ENCODE assay signal across 9 cellular contexts in the genomic region with DNA sequence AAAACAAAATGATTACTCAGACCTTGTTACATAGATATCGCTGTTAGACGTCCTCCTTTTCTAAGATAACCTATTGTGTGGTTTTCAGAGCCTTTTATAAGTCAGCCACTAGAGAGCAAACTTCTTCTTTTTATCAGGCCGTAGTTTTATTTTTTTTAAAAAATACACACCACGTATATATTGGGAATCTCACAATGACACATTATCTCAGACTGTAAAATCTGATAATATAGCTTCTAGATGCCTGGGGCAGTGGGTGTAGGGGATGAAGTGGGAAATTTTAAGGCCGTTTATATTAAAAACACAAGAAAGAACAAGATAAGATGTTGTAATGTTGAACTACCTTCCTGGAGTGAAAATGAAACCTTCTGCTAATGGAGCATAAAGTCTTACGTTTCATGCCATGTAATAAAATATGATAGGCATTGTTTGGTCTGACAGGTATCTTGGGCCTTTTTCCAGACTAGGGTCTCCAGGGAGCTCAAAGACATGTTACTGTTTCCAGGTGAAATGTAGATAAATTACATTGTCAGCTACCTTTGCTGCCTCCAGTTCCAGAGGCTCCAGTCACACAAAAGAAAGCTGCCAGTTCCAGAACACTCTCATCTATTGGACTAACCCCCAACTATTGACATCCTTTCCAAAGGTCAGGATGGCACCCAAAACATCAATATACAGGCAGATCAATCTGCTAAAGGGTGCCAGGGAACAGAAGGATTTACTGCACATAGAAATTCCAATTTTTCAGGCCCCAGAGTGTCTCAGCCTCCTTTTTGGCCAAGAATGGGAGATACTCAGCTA.
DNase-seq lines count a peak whose midpoint lies in the region; ATAC-seq and TF ChIP-seq lines count a peak whose summit lies in the region.
"Had no signal": no experiment of that assay in that cellular context is flagged by ENCODE, and none has a peak within 500 bp of the region (broad histone marks: within the 10 kb centered on the region; RNA-seq: fewer than 3 reads in every experiment).

No MANE protein-coding gene starts in this region.

- H3K27me3 ChIP-seq in H9 (ENCODE audit: insufficient read depth, low read length): no peaks in the 10 kb centered on the region
- no peaks in the 10 kb centered on the region for H3K27me3 ChIP-seq in MG63

- no peak for DNase-seq in activated T-cell treated with anti-CD3 and anti-CD28 coated beads, Interleukin-2, amount 50 U/mL, for 4 hours
- DNase-seq in activated T-cell treated with anti-CD3 and anti-CD28 coated beads, Interleukin-2, amount 50 U/mL, for 1 hour: no peak
- no peak for DNase-seq in H9
- DNase-seq in MG63: no peak
- DNase-seq in SW480 (ENCODE audit: low spot score): peak; percentile 73
- peak; percentile 4 for DNase-seq in fibroblast of gingiva (ENCODE audit: low read depth)
- no peak for DNase-seq in progenitor cell of endocrine pancreas (ENCODE audit: low spot score, unreplicated experiment)
- DNase-seq in UCSD-AML1 (lab: John Stamatoyannopoulos, UW; ENCODE audit: unreplicated experiment): no peak
- DNase-seq: left cardiac atrium had no signal

- H3K9me3 ChIP-seq in H9 (ENCODE audit: control insufficient read depth, low read depth, low read length): no peaks in the 10 kb centered on the region
- no peaks in the 10 kb centered on the region for H3K9me3 ChIP-seq in MG63

- no peak overlapping the region for H4K5ac ChIP-seq in H9 (ENCODE audit: insufficient read length, low read depth, low read length)

- H3K27ac Mint-ChIP-seq in H9: no peak overlapping the region
- peak overlapping the region; percentile 12 for H3K27ac Mint-ChIP-seq in progenitor cell of endocrine pancreas

- no peaks in the 10 kb centered on the region for H3K36me3 Mint-ChIP-seq in activated T-cell treated with anti-CD3 and anti-CD28 coated beads, Interleukin-2, amount 50 U/mL, for 4 hours (ENCODE audit: insufficient read depth)
- no peaks in the 10 kb centered on the region; a peak in 1 of 7 replicates for H3K36me3 Mint-ChIP-seq in H9 (ENCODE audit: insufficient read depth in 1 of 3, low read depth in 3 of 3)
- H3K36me3 Mint-ChIP-seq in progenitor cell of endocrine pancreas (ENCODE audit: insufficient read depth): no peaks in the 10 kb centered on the region

- no peak overlapping the region for H3K4ac ChIP-seq in H9 (ENCODE audit: low read depth, low read length)

- H3K4me3 ChIP-seq in MG63: peak overlapping the region; percentile 34

- H2BK15ac ChIP-seq in H9 (ENCODE audit: low read depth, low read length): no peak overlapping the region

- no peaks in the 10 kb centered on the region for H3K4me1 ChIP-seq in H9 (ENCODE audit: insufficient read depth, low read length)

- peak overlapping the region; percentile 76 for H3K4me3 Mint-ChIP-seq in activated T-cell treated with anti-CD3 and anti-CD28 coated beads, Interleukin-2, amount 50 U/mL, for 4 hours
- H3K4me3 Mint-ChIP-seq in H9: no peak overlapping the region
- H3K4me3 Mint-ChIP-seq in progenitor cell of endocrine pancreas (ENCODE audit: low read depth): no peak overlapping the region

- no peak overlapping the region for H2BK5ac ChIP-seq in H9 (ENCODE audit: insufficient read length, low read length)

- no CpG with 5 or more reads among the region's 6 CpGs for WGBS in H9 (ENCODE audit: extremely low coverage, insufficient read length, low lambda C conversion rate)

- no peak overlapping the region for H2BK20ac ChIP-seq in H9 (ENCODE audit: low read depth, low read length, poor library complexity, severe bottlenecking)

- no peak overlapping the region for H3K27ac ChIP-seq in H9 (ENCODE audit: insufficient read length, low read depth, low read length)

- no peaks in the 10 kb centered on the region for H4K20me1 ChIP-seq in H9 (ENCODE audit: control insufficient read depth, insufficient read depth, insufficient read length)

- no peak overlapping the region for H3K56ac ChIP-seq in H9 (ENCODE audit: insufficient read length, low read depth, low read length)

- H3T11ph ChIP-seq in H9 (ENCODE audit: low read length): no peak overlapping the region

- H3K27me3 Mint-ChIP-seq in activated T-cell treated with anti-CD3 and anti-CD28 coated beads, Interleukin-2, amount 50 U/mL, for 4 hours (ENCODE audit: low read depth): peaks cover 2% of the 10 kb centered on the region
- H3K27me3 Mint-ChIP-seq in H9 (ENCODE audit: low read depth) (peaks cover 2% of the 10 kb centered on the region), progenitor cell of endocrine pancreas (peaks cover 4% of the 10 kb centered on the region)

- no peaks in the 10 kb centered on the region for H3K23me2 ChIP-seq in H9 (ENCODE audit: insufficient read length, low read depth, low read length, poor library complexity, severe bottlenecking)

- peak; percentile 54 for TF ChIP-seq CTCF in H9 (conservative IDR thresholded peaks at IDR 0.05)
- TF ChIP-seq CTCF in progenitor cell of endocrine pancreas (IDR thresholded peaks at IDR 0.05; ENCODE audit: unreplicated experiment): peak; percentile 29

- no peak overlapping the region for H3K4me2 ChIP-seq in H9 (ENCODE audit: insufficient read depth, insufficient read length, low read length)

- no peak overlapping the region for H3K14ac ChIP-seq in H9 (ENCODE audit: insufficient read depth, low read length)

- H4K91ac ChIP-seq in H9 (ENCODE audit: insufficient read length, low read depth, low read length): no peak overlapping the region

- no peaks in the 10 kb centered on the region for H3K79me2 ChIP-seq in H9 (ENCODE audit: insufficient read depth, low read length)

- no peak overlapping the region for H2BK120ac ChIP-seq in H9 (ENCODE audit: low read depth, low read length, poor library complexity, severe bottlenecking)

- H3K36me3 ChIP-seq in MG63: no peaks in the 10 kb centered on the region

- H3K18ac ChIP-seq in H9 (ENCODE audit: insufficient read length, low read depth, low read length): no peak overlapping the region

- H3K4me1 Mint-ChIP-seq in activated T-cell treated with anti-CD3 and anti-CD28 coated beads, Interleukin-2, amount 50 U/mL, for 4 hours (ENCODE audit: low read depth): peaks cover 8% of the 10 kb centered on the region
- H3K4me1 Mint-ChIP-seq in H9 (no peaks in the 10 kb centered on the region), progenitor cell of endocrine pancreas (ENCODE audit: low read depth) (peaks cover 12% of the 10 kb centered on the region)

- no peak overlapping the region for H3K23ac ChIP-seq in H9 (ENCODE audit: insufficient read length, low read depth, low read length)

- no peak overlapping the region for H3K9ac ChIP-seq in H9 (ENCODE audit: extremely low read depth, insufficient read length, low read length)

- no peaks in the 10 kb centered on the region for H3K9me3 Mint-ChIP-seq in activated T-cell treated with anti-CD3 and anti-CD28 coated beads, Interleukin-2, amount 50 U/mL, for 4 hours
- H3K9me3 Mint-ChIP-seq in H9: no peaks in the 10 kb centered on the region
- H3K9me3 Mint-ChIP-seq in progenitor cell of endocrine pancreas (ENCODE audit: low read depth): peaks cover 4% of the 10 kb centered on the region

- ATAC-seq in activated T-cell treated with anti-CD3 and anti-CD28 coated beads, Interleukin-2, amount 50 U/mL, for 4 hours: peak; percentile 34 to 61

- no peak overlapping the region for H2AK5ac ChIP-seq in H9 (ENCODE audit: insufficient read length, low read length)

- no peak overlapping the region for H4K8ac ChIP-seq in H9 (replicated peaks; ENCODE audit: insufficient read length, low read depth, low read length)

- H3K79me1 ChIP-seq in H9 (ENCODE audit: insufficient read depth, low read depth, low read length, poor library complexity, severe bottlenecking): no peaks in the 10 kb centered on the region

- H2AFZ ChIP-seq in H9 (ENCODE audit: low read length): no peak overlapping the region

- no peak overlapping the region for H2BK12ac ChIP-seq in H9 (ENCODE audit: insufficient read length, low read depth, low read length)

Comparison
In these comparisons a context has a peak if more than half of its experiments do, and no peak if none do; other contexts are left out.
1. DNase-seq: peak in SW480 (single experiment) and fibroblast of gingiva (single experiment); none in activated T-cell treated with anti-CD3 and anti-CD28 coated beads, Interleukin-2, amount 50 U/mL, for 4 hours (single experiment), activated T-cell treated with anti-CD3 and anti-CD28 coated beads, Interleukin-2, amount 50 U/mL, for 1 hour (single experiment), H9 (single experiment), MG63 (single experiment), progenitor cell of endocrine pancreas (single experiment) and UCSD-AML1 (single experiment).